In genomic region chr2:130303142-130303541, GRCh38 we compare ENCODE assay signal across 18 cellular contexts.
DNase-seq lines count a peak whose midpoint lies in the region; ATAC-seq and TF ChIP-seq lines count a peak whose summit lies in the region.
"Had no signal": no experiment of that assay in that cellular context is flagged by ENCODE, and none has a peak within 500 bp of the region (broad histone marks: within the 10 kb centered on the region; RNA-seq: fewer than 3 reads in every experiment).

No MANE protein-coding gene starts in this region.

- no peak overlapping the region; the same call in 1 of the 2 replicates for H3K4me3 ChIP-seq in GM12865 (ENCODE audit: low read depth, low read length)
- H3K4me3 ChIP-seq: A549 had no signal

- no peak for TF ChIP-seq CTCF in GM12865 (IDR thresholded peaks at IDR 0.05; ENCODE audit: insufficient read depth, low read depth, low read length, missing control alignments)

- ATAC-seq in GM19372 (IDR thresholded peaks at IDR 0.05; ENCODE audit: low read depth, unreplicated experiment) (peak; percentile 63), HG02571 (IDR thresholded peaks at IDR 0.05; ENCODE audit: unreplicated experiment) (peak; percentile 91), HG03108 (IDR thresholded peaks at IDR 0.05; ENCODE audit: unreplicated experiment) (peak; percentile 68)

- DNase-seq in GM12865 (ENCODE audit: low read depth), result peak; percentile 46
- no peak for DNase-seq in NCI-H226
- DNase-seq in NCI-H2107 (lab: John Stamatoyannopoulos, UW), result no peak
- no peak for DNase-seq in effector CD4-positive, alpha-beta T cell
- DNase-seq in activated naive CD4-positive, alpha-beta T cell (lab: John Stamatoyannopoulos, UW), result no peak
- DNase-seq: activated CD4-positive, CD25-positive, alpha-beta regulatory T cell treated with anti-CD3 and anti-CD28 coated beads, Interleukin-2, amount 50 U/mL, for 72 hours; amygdala; hippocampal formation; NCI-H1105 treated with DMSO at 0.1 percent for 48 hours; NCI-H510A; nephron progenitor cell; retina; RPMI8226; trophoblast cell had no signal
